In genomic region chr9:98087420-98088354, GRCh38 we compare ENCODE assay signal across 8 cellular contexts. TPM values are rescaled to one million over a fixed set of nuclear protein-coding genes. Genes with fewer than 3 reads are reported as not detected.
DNase-seq lines count a peak whose midpoint lies in the region; ATAC-seq and TF ChIP-seq lines count a peak whose summit lies in the region.

No MANE protein-coding gene starts in this region.

- no peaks in the 10 kb centered on the region for H4K20me1 ChIP-seq in MM.1S (ENCODE audit: insufficient read depth, low read length)

- TF ChIP-seq CTCF in right atrium auricular region (IDR thresholded peaks at IDR 0.05) (no peak), spleen (IDR thresholded peaks at IDR 0.05 in 8 of 11, conservative IDR thresholded peaks at IDR 0.05 in 3 of 11) (peak in 2 of 11 experiments; percentile 7 to 26), MM.1S (IDR thresholded peaks at IDR 0.05; ENCODE audit: low read length) (no peak)

- H3K9ac ChIP-seq in MM.1S (ENCODE audit: low read length), result no peak overlapping the region

- intact Hi-C loops in spleen (cut with DNase I; ENCODE audit: low total_unique reads), result no loop called here

- 35 to 56% (median 51%) methylated on average over 25 to 92 of the region's 92 CpGs for WGBS in spleen, 5 donors

- H3K4me1 ChIP-seq in right atrium auricular region, result peaks cover 0 to 10% of the 10 kb centered on the region in 2 donors
- peaks cover 0 to 55% (median 11%) of the 10 kb centered on the region in 6 donors for H3K4me1 ChIP-seq in spleen
- H3K4me1 ChIP-seq in MM.1S (ENCODE audit: low read length), result no peaks in the 10 kb centered on the region

- H2AFZ ChIP-seq in MM.1S (ENCODE audit: low read length), result no peak overlapping the region

- no peaks in the 10 kb centered on the region for H3K36me3 ChIP-seq in right atrium auricular region
- H3K36me3 ChIP-seq in spleen, result peaks cover 0 to 90% (median 29%) of the 10 kb centered on the region in 6 donors
- H3K36me3 ChIP-seq in MM.1S (replicated peaks; ENCODE audit: insufficient read depth, low read length), result peaks cover 4% of the 10 kb centered on the region

- H3K4me3 ChIP-seq in right atrium auricular region, result peak overlapping the region; percentile 6 to 42
- peak overlapping the region in 6 of 8 donors; percentile 1 to 56 (median 30) for H3K4me3 ChIP-seq in spleen
- no peak overlapping the region for H3K4me3 ChIP-seq in MM.1S (ENCODE audit: low read length)

- no peaks in the 10 kb centered on the region for H3K79me2 ChIP-seq in MM.1S (ENCODE audit: low read length)

- H3K4me2 ChIP-seq in MM.1S (ENCODE audit: low read depth, low read length), result no peak overlapping the region

- H3K27ac ChIP-seq in right atrium auricular region (no peak overlapping the region), spleen (peak overlapping the region in 6 of 8 donors; percentile 9 to 54 (median 46)), MM.1S (ENCODE audit: low read length) (no peak overlapping the region)

- H3K9me2 ChIP-seq in MM.1S (replicated peaks; ENCODE audit: insufficient read depth, low read length), result no peaks in the 10 kb centered on the region

- TF ChIP-seq POLR2A in spleen (IDR thresholded peaks at IDR 0.05), result no peak

- DNase-seq in activated T-helper 9 cell treated with anti-CD3 and anti-CD28 coated beads, Interleukin-2, amount 50 U/mL, for 16 hours (ENCODE audit: low read depth), result peak; percentile 28
- no peak for DNase-seq in right atrium auricular region (ENCODE audit: low spot score)
- DNase-seq in spleen, result peak; percentile 86
- no peak for DNase-seq in NCI-H2171 treated with DMSO at 0.1 percent for 48 hours (lab: John Stamatoyannopoulos, UW)
- no peak for DNase-seq in MM.1S
- DNase-seq in Ammon's horn (ENCODE audit: low spot score), result no peak

- H3K9me3 ChIP-seq in right atrium auricular region, result no peaks in the 10 kb centered on the region
- H3K9me3 ChIP-seq in spleen, result no peaks in the 10 kb centered on the region
- no peaks in the 10 kb centered on the region for H3K9me3 ChIP-seq in MM.1S (replicated peaks; ENCODE audit: insufficient read depth, low read length)

- ATAC-seq in GM19397 (IDR thresholded peaks at IDR 0.05; ENCODE audit: unreplicated experiment) (peak; percentile 63), GM19452 (IDR thresholded peaks at IDR 0.05; ENCODE audit: unreplicated experiment) (no peak)

- H3F3A ChIP-seq in MM.1S (ENCODE audit: insufficient read depth, low read length), result no peaks in the 10 kb centered on the region

- no peaks in the 10 kb centered on the region for H3K27me3 ChIP-seq in right atrium auricular region
- no peaks in the 10 kb centered on the region for H3K27me3 ChIP-seq in spleen (replicated peaks in 1 of 7)
- H3K27me3 ChIP-seq in MM.1S (replicated peaks; ENCODE audit: insufficient read depth, low read length), result no peaks in the 10 kb centered on the region

RNA-seq across cellular contexts. Expression of gene NANS, which starts 31.2 kb away (rescaled TPM):
- total RNA-seq in right atrium auricular region (10 to 100 TPM; 27.4 to 35.5 TPM), spleen (10 to 100 TPM; 44.2 to 87.3 (median 54.7) TPM)
- 10 to 100 TPM; 30.6 to 53.1 (median 42.7) TPM for polyA plus RNA-seq in spleen

RNA-seq across cellular contexts. Expression of gene TRIM14, which starts 31.3 kb away (rescaled TPM):
- total RNA-seq in right atrium auricular region (1 to 10 TPM; 1.8 to 2.0 TPM), spleen (10 to 100 TPM; 51.5 to 92.9 (median 68.4) TPM)
- 10 to 100 TPM; 11.9 to 23.3 (median 13.9) TPM for polyA plus RNA-seq in spleen

Comparison
In these comparisons a context has a peak if more than half of its experiments do, and no peak if none do; other contexts are left out.
1. DNase-seq: peak in activated T-helper 9 cell treated with anti-CD3 and anti-CD28 coated beads, Interleukin-2, amount 50 U/mL, for 16 hours (single experiment) and spleen (single experiment); none in right atrium auricular region (single experiment), NCI-H2171 treated with DMSO at 0.1 percent for 48 hours (single experiment), MM.1S (single experiment) and Ammon's horn (single experiment).
2. H3K27ac ChIP-seq: peak in spleen (6 of 8); none in right atrium auricular region (0 of 2) and MM.1S (single experiment).
3. RNA of gene TRIM14, which starts 31.3 kb away (total RNA-seq): 51.5 to 92.9 TPM in spleen; 1.8 to 2.0 TPM in right atrium auricular region; every median in the first group is over 10 times any median in the second.